In genomic region chr14:77761205-77761931, GRCh38 we compare ENCODE assay signal across 8 cellular contexts. TPM values are rescaled to one million over a fixed set of nuclear protein-coding genes. Genes with fewer than 3 reads are reported as not detected.
DNase-seq lines count a peak whose midpoint lies in the region; ATAC-seq and TF ChIP-seq lines count a peak whose summit lies in the region.

No MANE protein-coding gene starts in this region.

- POLR2A ChIA-PET in CD8-positive, alpha-beta T cell (lab: Charles Lee), result interaction anchor here (0.8 to 2.2 kb wide), 5 partner anchors 19 to 440 kb away, joined by 3 to 9 read pairs (median 4); partner anchors contain the start of genes ADCK1, ALKBH1, GSTZ1 and SLIRP

- H3K36me3 ChIP-seq in CD8-positive, alpha-beta T cell (ENCODE audit: insufficient read depth, low read length), result no peaks in the 10 kb centered on the region
- H3K36me3 ChIP-seq in OCI-LY1 (ENCODE audit: insufficient read depth, low read length) (peaks cover 26% of the 10 kb centered on the region; the same call in 1 of the 2 replicates), brain microvascular endothelial cell (replicated peaks) (no peaks in the 10 kb centered on the region), iPS-18a (ENCODE audit: control insufficient read depth, low read depth, low read length) (peaks cover 5% of the 10 kb centered on the region)

- ATAC-seq in CD8-positive, alpha-beta T cell, result peak; percentile 16
- peak; percentile 28 for ATAC-seq in GM19023 (IDR thresholded peaks at IDR 0.05; ENCODE audit: unreplicated experiment)
- ATAC-seq in HG03342 (IDR thresholded peaks at IDR 0.05; ENCODE audit: unreplicated experiment), result peak; percentile 19
- peak; percentile 91 for ATAC-seq in sciatic nerve

- H3K4me3 ChIP-seq in CD8-positive, alpha-beta T cell (ENCODE audit: low read depth, low read length), result peak overlapping the region; percentile 90
- peak overlapping the region; percentile 98 for H3K4me3 ChIP-seq in OCI-LY1 (ENCODE audit: low read depth, low read length, poor library complexity, severe bottlenecking)
- H3K4me3 ChIP-seq in brain microvascular endothelial cell (ENCODE audit: low read depth, low read length), result peak overlapping the region; percentile 95
- H3K4me3 ChIP-seq in iPS-18a (ENCODE audit: low read length), result peak overlapping the region; percentile 98

- no peaks in the 10 kb centered on the region for H4K20me1 ChIP-seq in OCI-LY1 (ENCODE audit: insufficient read depth, low read length)

- H3K9me3 ChIP-seq in CD8-positive, alpha-beta T cell (ENCODE audit: low read length), result no peaks in the 10 kb centered on the region
- no peaks in the 10 kb centered on the region for H3K9me3 ChIP-seq in OCI-LY1 (ENCODE audit: low read length)
- no peaks in the 10 kb centered on the region for H3K9me3 ChIP-seq in iPS-18a (ENCODE audit: control insufficient read depth, low read depth, low read length)

- H3K27me3 Mint-ChIP-seq in CD8-positive, alpha-beta T cell (ENCODE audit: low read depth), result no peaks in the 10 kb centered on the region

- H3K27me3 ChIP-seq in CD8-positive, alpha-beta T cell (ENCODE audit: insufficient read depth, low read length), result no peaks in the 10 kb centered on the region
- H3K27me3 ChIP-seq in OCI-LY1 (ENCODE audit: insufficient read depth, low read length) (no peaks in the 10 kb centered on the region), brain microvascular endothelial cell (replicated peaks) (no peaks in the 10 kb centered on the region), iPS-18a (ENCODE audit: control insufficient read depth, insufficient read depth, low read length) (no peaks in the 10 kb centered on the region)

- H3K4me2 ChIP-seq in OCI-LY1 (ENCODE audit: low read length), result peak overlapping the region; percentile 100

- TF ChIP-seq CTCF in CD8-positive, alpha-beta T cell (IDR thresholded peaks at IDR 0.05), result no peak
- TF ChIP-seq CTCF in OCI-LY1 (IDR thresholded peaks at IDR 0.05; ENCODE audit: low read length), result peak; percentile 45; the same call in 1 of the 2 replicates
- peak; percentile 37 for TF ChIP-seq CTCF in brain microvascular endothelial cell (IDR thresholded peaks at IDR 0.05; ENCODE audit: low read depth, low read length, missing control alignments)

- peaks cover 34% of the 10 kb centered on the region for H3K4me1 ChIP-seq in CD8-positive, alpha-beta T cell (ENCODE audit: insufficient read depth, low read length)
- H3K4me1 ChIP-seq in OCI-LY1 (ENCODE audit: insufficient read depth, low read length, severe bottlenecking) (peaks cover 47% of the 10 kb centered on the region), iPS-18a (ENCODE audit: control insufficient read depth, low read depth, low read length) (peaks cover 19% of the 10 kb centered on the region)

- in situ Hi-C loops in brain microvascular endothelial cell (cut with HindIII; ENCODE audit: low pct_ligation_motif_present, low sequenced_read_pairs), result no loop called here

- peak overlapping the region; percentile 96 for H3K4me3 Mint-ChIP-seq in CD8-positive, alpha-beta T cell

- H3K27ac Mint-ChIP-seq in CD8-positive, alpha-beta T cell, result peak overlapping the region; percentile 98

- H3K9me3 Mint-ChIP-seq in CD8-positive, alpha-beta T cell, result no peaks in the 10 kb centered on the region

- CTCF ChIA-PET in CD8-positive, alpha-beta T cell (lab: Charles Lee), result interaction anchor here (0.9 to 1.0 kb wide), 2 partner anchors 39 to 445 kb away, joined by 3 to 4 read pairs; partner anchors contain the start of gene ADCK1

- intact Hi-C loops in CD8-positive, alpha-beta T cell (cut with DNase I, micrococcal nuclease), result loop anchor here (1.0 to 10.0 kb wide), 9 partner anchors 39 to 1609 kb away; partner anchors contain the start of genes ADCK1 (in 2 of the 2), ALKBH1 (in 2 of the 2), SAMD15 (in 2 of the 2) and SLIRP (in 2 of the 2)
- intact Hi-C loops in sciatic nerve (cut with DNase I), result no loop called here

- peak overlapping the region; percentile 97 for H3K27ac ChIP-seq in CD8-positive, alpha-beta T cell (ENCODE audit: low read depth, low read length)
- H3K27ac ChIP-seq in OCI-LY1 (ENCODE audit: low read depth, low read length, poor library complexity, severe bottlenecking) (no peak overlapping the region), brain microvascular endothelial cell (peak overlapping the region; percentile 89), iPS-18a (ENCODE audit: low read length) (peak overlapping the region; percentile 45)

- peaks cover 43% of the 10 kb centered on the region for H3K4me1 Mint-ChIP-seq in CD8-positive, alpha-beta T cell (ENCODE audit: low read depth)

- no peak for DNase-seq in CD8-positive, alpha-beta T cell
- peak; percentile 94 for DNase-seq in brain microvascular endothelial cell
- DNase-seq in sciatic nerve (ENCODE audit: low spot score), result no peak
- DNase-seq in stimulated activated CD4-positive, alpha-beta T cell treated with anti-CD3 and anti-CD28 coated beads, Interleukin-1b, Interleukin-23, amount 100 ng/mL, for 48 hours, result no peak

- H3K9me2 ChIP-seq in OCI-LY1 (ENCODE audit: low read depth, low read length), result no peaks in the 10 kb centered on the region

- no peaks in the 10 kb centered on the region for H3F3A ChIP-seq in OCI-LY1 (ENCODE audit: insufficient read depth, low read length)

- H3K9ac ChIP-seq in OCI-LY1 (ENCODE audit: low read length), result peak overlapping the region; percentile 96
- H3K9ac ChIP-seq in iPS-18a (ENCODE audit: low read length), result peak overlapping the region; percentile 97

- peaks cover 22% of the 10 kb centered on the region for H3K36me3 Mint-ChIP-seq in CD8-positive, alpha-beta T cell

- peaks cover 39% of the 10 kb centered on the region for H3K79me2 ChIP-seq in OCI-LY1 (ENCODE audit: insufficient read depth, low read length)

- H2AFZ ChIP-seq in OCI-LY1 (ENCODE audit: low read length), result peak overlapping the region; percentile 99

RNA-seq across cellular contexts. Expression of gene SNW1, which starts 0.4 kb away (rescaled TPM):
- 100 to 1,000 TPM; 115 to 124 TPM for total RNA-seq in CD8-positive, alpha-beta T cell
- 69.3 TPM for total RNA-seq in sciatic nerve

RNA-seq across cellular contexts. Expression of gene ADCK1, which starts 38.5 kb away (rescaled TPM):
- total RNA-seq in CD8-positive, alpha-beta T cell, result 1 to 10 TPM; 3.6 to 4.7 TPM
- 8.2 TPM for total RNA-seq in sciatic nerve

RNA-seq across cellular contexts. Expression of gene SLIRP, which starts 53.5 kb away (rescaled TPM):
- total RNA-seq in CD8-positive, alpha-beta T cell, result 10 to 100 TPM; 58.2 TPM
- total RNA-seq in sciatic nerve, result 82.3 TPM

RNA-seq across cellular contexts. Expression of gene ALKBH1, which starts 53.5 kb away (rescaled TPM):
- total RNA-seq in CD8-positive, alpha-beta T cell, result 10 to 100 TPM; 10.7 to 11.9 TPM
- 15.4 TPM for total RNA-seq in sciatic nerve

Comparison
In these comparisons a context has a peak if more than half of its experiments do, and no peak if none do; other contexts are left out.
1. ATAC-seq: peak in every context shown above with its lines; median percentile 91 in sciatic nerve; 28 in GM19023; 19 in HG03342; 16 in CD8-positive, alpha-beta T cell.